In genomic region chr6:5599112-5599511, GRCh38 we compare ENCODE assay signal across 24 cellular contexts.
"Had no signal": no experiment of that assay in that cellular context is flagged by ENCODE, and none has a peak within 500 bp of the region (broad histone marks: within the 10 kb centered on the region; RNA-seq: fewer than 3 reads in every experiment).

No MANE protein-coding gene starts in this region.

- H3K4me3 Mint-ChIP-seq: memory B cell; mesothelial cell of epicardium; natural killer cell; neural crest cell; stimulated activated effector memory CD8-positive, alpha-beta T cell treated with anti-CD3 and anti-CD28 coated beads, Interleukin-12 subunit alpha, Interleukin-12 subunit beta, amount 100 ng/mL, for 72 hours; type B pancreatic cell had no signal

- H3K4me1 Mint-ChIP-seq: memory B cell; neural crest cell; stimulated activated effector memory CD8-positive, alpha-beta T cell treated with anti-CD3 and anti-CD28 coated beads, Interleukin-12 subunit alpha, Interleukin-12 subunit beta, amount 100 ng/mL, for 72 hours had no signal

- H3K9me3 ChIP-seq: esophagus squamous epithelium, gastroesophageal sphincter, left ventricle myocardium inferior, lower lobe of right lung, right atrium auricular region, sigmoid colon, suprapubic skin, thyroid gland had no signal

- H3K4me2 ChIP-seq: hepatocyte had no signal

- DNase-seq: dermis blood vessel endothelial cell; esophagus squamous epithelium; head of caudate nucleus; kidney; left cardiac atrium; left ventricle myocardium inferior; lower lobe of right lung; natural killer cell; posterior cingulate gyrus; sigmoid colon; small intestine; stimulated activated CD4-positive, alpha-beta T cell treated with anti-CD3 and anti-CD28 coated beads, Interleukin-4, amount 100 ng/mL, for 1 hour; stimulated activated CD8-positive, alpha-beta memory T cell treated with anti-CD3 and anti-CD28 coated beads, Interleukin-4, amount 100 ng/mL, for 48 hours; stimulated activated naive CD8-positive, alpha-beta T cell treated with anti-CD3 and anti-CD28 coated beads, Interleukin-15, Interleukin-2, amounts not matched to agents 100 U/mL and 50 U/mL, for 24 hours; thyroid gland had no signal

- H3K4me3 ChIP-seq: esophagus squamous epithelium, gastroesophageal sphincter, hepatocyte, left ventricle myocardium inferior, lower lobe of right lung, right atrium auricular region, sigmoid colon, suprapubic skin, thyroid gland had no signal

- H3K79me2 ChIP-seq: hepatocyte had no signal

- H3K9me3 Mint-ChIP-seq: memory B cell; mesothelial cell of epicardium; natural killer cell; neural crest cell; stimulated activated effector memory CD8-positive, alpha-beta T cell treated with anti-CD3 and anti-CD28 coated beads, Interleukin-12 subunit alpha, Interleukin-12 subunit beta, amount 100 ng/mL, for 72 hours; type B pancreatic cell had no signal

- H3K36me3 ChIP-seq: esophagus squamous epithelium, gastroesophageal sphincter, left ventricle myocardium inferior, lower lobe of right lung, right atrium auricular region, sigmoid colon, suprapubic skin, thyroid gland had no signal

- H3K27me3 Mint-ChIP-seq: memory B cell, type B pancreatic cell had no signal

- H2AFZ ChIP-seq: hepatocyte had no signal

- H3K27me3 ChIP-seq: esophagus squamous epithelium, gastroesophageal sphincter, hepatocyte, right atrium auricular region, sigmoid colon, suprapubic skin, thyroid gland had no signal

- H3K27ac Mint-ChIP-seq: memory B cell; stimulated activated effector memory CD8-positive, alpha-beta T cell treated with anti-CD3 and anti-CD28 coated beads, Interleukin-12 subunit alpha, Interleukin-12 subunit beta, amount 100 ng/mL, for 72 hours; type B pancreatic cell had no signal

- H3K36me3 Mint-ChIP-seq: mesothelial cell of epicardium; natural killer cell; stimulated activated effector memory CD8-positive, alpha-beta T cell treated with anti-CD3 and anti-CD28 coated beads, Interleukin-12 subunit alpha, Interleukin-12 subunit beta, amount 100 ng/mL, for 72 hours had no signal

- ATAC-seq: gastroesophageal sphincter; left cardiac atrium; lower lobe of right lung; natural killer cell; stimulated activated effector memory CD8-positive, alpha-beta T cell treated with anti-CD3 and anti-CD28 coated beads, Interleukin-12 subunit alpha, Interleukin-12 subunit beta, amount 100 ng/mL, for 72 hours; stimulated activated naive CD8-positive, alpha-beta T cell treated with anti-CD3 and anti-CD28 coated beads, Interleukin-15, Interleukin-2, amounts not matched to agents 100 U/mL and 50 U/mL, for 24 hours had no signal

- H3K4me1 ChIP-seq: esophagus squamous epithelium, gastroesophageal sphincter, left ventricle myocardium inferior, lower lobe of right lung, right atrium auricular region, sigmoid colon, suprapubic skin, thyroid gland had no signal

- H3K27ac ChIP-seq: esophagus squamous epithelium, gastroesophageal sphincter, hepatocyte, left ventricle myocardium inferior, lower lobe of right lung, right atrium auricular region, sigmoid colon, suprapubic skin, thyroid gland had no signal
